8 cellular contexts compared by ENCODE assay signal in genomic region chr1:201114245-201115131, GRCh38. TPM values are rescaled to one million over a fixed set of nuclear protein-coding genes. Genes with fewer than 3 reads are reported as not detected.
DNase-seq lines count a peak whose midpoint lies in the region; ATAC-seq, FAIRE-seq and TF ChIP-seq lines count a peak whose summit lies in the region.

No MANE protein-coding gene starts in this region.

- TF ChIP-seq CTCF in 22Rv1 (IDR thresholded peaks at IDR 0.05), result peak; percentile 94
- peak; percentile 99 for TF ChIP-seq CTCF in WERI-Rb-1 (IDR thresholded peaks at IDR 0.05; ENCODE audit: low read depth, low read length)
- TF ChIP-seq CTCF in bronchial epithelial cell (IDR thresholded peaks at IDR 0.05; ENCODE audit: insufficient read depth, low read length, severe bottlenecking), result peak; percentile 91

- DNase-seq in NCI-H2171 (lab: John Stamatoyannopoulos, UW) (peak; percentile 94), WERI-Rb-1 (peak; percentile 100), bronchial epithelial cell (ENCODE audit: low read depth) (peak; percentile 85), iPS-NIHi11 (ENCODE audit: low spot score) (peak; percentile 92), small intestine (peak; percentile 87)

- H3K36me3 ChIP-seq in WERI-Rb-1, result no peaks in the 10 kb centered on the region
- H3K36me3 ChIP-seq in bronchial epithelial cell (ENCODE audit: control insufficient read depth, insufficient read depth, low read length), result no peaks in the 10 kb centered on the region
- H3K36me3 ChIP-seq in small intestine (ENCODE audit: control insufficient read depth in 2 of 2, insufficient read depth in 2 of 2, low read length in 2 of 2), result no peaks in the 10 kb centered on the region

- ATAC-seq in GM18511 (IDR thresholded peaks at IDR 0.05; ENCODE audit: unreplicated experiment) (peak; percentile 92), HG03095 (IDR thresholded peaks at IDR 0.05; ENCODE audit: unreplicated experiment) (peak; percentile 84)

- peak overlapping the region; percentile 58 for H3K27ac ChIP-seq in 22Rv1
- H3K27ac ChIP-seq in WERI-Rb-1, result peak overlapping the region; percentile 69
- peak overlapping the region in 1 of 2 donors; percentile 29 for H3K27ac ChIP-seq in small intestine (ENCODE audit: low read depth in 1 of 2, low read length in 1 of 2)

- H3K9me3 ChIP-seq in WERI-Rb-1 (ENCODE audit: severe bottlenecking) (no peaks in the 10 kb centered on the region), small intestine (ENCODE audit: control insufficient read depth, low read depth) (no peaks in the 10 kb centered on the region)

- 2 to 3% (median 2%) methylated on average over 59 to 88 of the region's 88 CpGs for WGBS in small intestine, 3 donors

- FAIRE-seq in bronchial epithelial cell (lab: Jason Lieb, UNC), result peak; percentile 97
- no peak for FAIRE-seq in small intestine (lab: Jason Lieb, UNC)

- no peaks in the 10 kb centered on the region for H3K4me1 ChIP-seq in small intestine (ENCODE audit: control insufficient read depth in 2 of 2, insufficient read depth in 1 of 2, low read depth in 1 of 2, low read length in 1 of 2)

- H3K27me3 ChIP-seq in WERI-Rb-1 (ENCODE audit: insufficient read depth, low read depth, severe bottlenecking), result no peaks in the 10 kb centered on the region
- H3K27me3 ChIP-seq in bronchial epithelial cell (ENCODE audit: control insufficient read depth, insufficient read depth, low read length), result peaks cover 2% of the 10 kb centered on the region
- H3K27me3 ChIP-seq in small intestine (ENCODE audit: control insufficient read depth in 2 of 2, insufficient read depth in 2 of 2, low read length in 2 of 2), result no peaks in the 10 kb centered on the region

- H3K4me3 ChIP-seq in WERI-Rb-1 (ENCODE audit: low read depth, low read length), result peak overlapping the region; percentile 60
- H3K4me3 ChIP-seq in bronchial epithelial cell (ENCODE audit: low read depth, low read length), result peak overlapping the region; percentile 61
- H3K4me3 ChIP-seq in small intestine (ENCODE audit: low read depth in 1 of 2, low read length in 2 of 2), result peak overlapping the region; percentile 32 to 47

RNA-seq across cellular contexts. Expression of gene CACNA1S, which starts 2.3 kb away (rescaled TPM):
- not detected in 2 replicates for total RNA-seq in bronchial epithelial cell
- polyA plus RNA-seq in small intestine, result under 1 TPM in 1 of 3 donors, not detected in 2; 0.01 TPM

RNA-seq across cellular contexts. Expression of gene ASCL5, which starts 12.5 kb away (rescaled TPM):
- under 0.01 and 0.13 TPM in 2 replicates for total RNA-seq in bronchial epithelial cell
- polyA plus RNA-seq in small intestine, result under 1 TPM in 1 of 3 donors, not detected in 2; 0.15 TPM

RNA-seq across cellular contexts. Expression of gene TMEM9, which starts 39.8 kb away (rescaled TPM):
- total RNA-seq in bronchial epithelial cell, result 66.9 and 104 TPM in 2 replicates
- polyA plus RNA-seq in small intestine, result 10 to 100 TPM in 2 of 3 donors, 1 to 10 TPM in 1; 6.3 to 58.5 (median 11.6) TPM
